Comparison of ENCODE assay signal across 8 cellular contexts in the genomic region with DNA sequence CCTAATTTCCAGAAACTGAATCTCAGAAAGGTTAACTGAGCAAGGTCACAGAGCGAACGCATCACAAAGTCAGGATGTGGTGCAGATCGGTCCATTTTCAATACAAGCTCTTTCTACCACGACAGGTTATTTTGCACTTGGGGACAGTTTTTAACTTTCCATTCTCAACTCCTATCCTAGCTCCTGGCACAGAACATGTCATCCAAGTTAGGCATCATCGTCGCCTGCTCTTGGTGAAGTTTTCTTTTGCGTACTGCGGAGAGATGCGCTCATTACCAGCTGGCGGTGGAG. TPM values are rescaled to one million over a fixed set of nuclear protein-coding genes. Genes with fewer than 3 reads are reported as not detected.
DNase-seq lines count a peak whose midpoint lies in the region; ATAC-seq and TF ChIP-seq lines count a peak whose summit lies in the region.

No MANE protein-coding gene starts in this region.

- H3K27me3 ChIP-seq in left lung, result no peaks in the 10 kb centered on the region

- ATAC-seq in activated CD8-positive, alpha-beta T cell treated with anti-CD3 and anti-CD28 coated beads, Interleukin-2, amount 10 ng/mL, durations not matched to agents 7 days and 5 days, result peak; percentile 8
- ATAC-seq in activated CD8-positive, alpha-beta T cell treated with anti-CD3 and anti-CD28 coated beads for 36 hours, result no peak
- ATAC-seq in WTC11 (no peak), left lung (peak; percentile 2), GM21528 (IDR thresholded peaks at IDR 0.05; ENCODE audit: low FRiP score, unreplicated experiment) (no peak), GM19467 (IDR thresholded peaks at IDR 0.05; ENCODE audit: unreplicated experiment) (no peak)

- TF ChIP-seq CTCF in activated CD8-positive, alpha-beta T cell treated with anti-CD3 and anti-CD28 coated beads for 36 hours (IDR thresholded peaks at IDR 0.05), result no peak
- no peak for TF ChIP-seq CTCF in WTC11 (IDR thresholded peaks at IDR 0.05)
- no peak for TF ChIP-seq CTCF in left lung (IDR thresholded peaks at IDR 0.05)

- H3K9me3 Mint-ChIP-seq in activated CD8-positive, alpha-beta T cell treated with anti-CD3 and anti-CD28 coated beads, Interleukin-2, amount 10 ng/mL, durations not matched to agents 7 days and 5 days (ENCODE audit: insufficient read depth), result no peaks in the 10 kb centered on the region
- H3K9me3 Mint-ChIP-seq in activated CD8-positive, alpha-beta T cell treated with anti-CD3 and anti-CD28 coated beads for 36 hours, result no peaks in the 10 kb centered on the region
- no peaks in the 10 kb centered on the region for H3K9me3 Mint-ChIP-seq in WTC11

- no peak overlapping the region for H3K4me3 Mint-ChIP-seq in activated CD8-positive, alpha-beta T cell treated with anti-CD3 and anti-CD28 coated beads, Interleukin-2, amount 10 ng/mL, durations not matched to agents 7 days and 5 days
- no peak overlapping the region for H3K4me3 Mint-ChIP-seq in activated CD8-positive, alpha-beta T cell treated with anti-CD3 and anti-CD28 coated beads for 36 hours
- H3K4me3 Mint-ChIP-seq in WTC11, result no peak overlapping the region

- H3K9me3 ChIP-seq in left lung, result no peaks in the 10 kb centered on the region

- POLR2A ChIA-PET in activated CD8-positive, alpha-beta T cell treated with anti-CD3 and anti-CD28 coated beads, Interleukin-2, amount 10 ng/mL, durations not matched to agents 7 days and 5 days (lab: Charles Lee), result interaction anchor here (0.5 to 3.2 kb wide), 30 partner anchors 10 to 427 kb away, joined by 3 to 27 read pairs (median 4); a partner anchor contains a TSS
- POLR2A ChIA-PET in activated CD8-positive, alpha-beta T cell treated with anti-CD3 and anti-CD28 coated beads for 36 hours (lab: Charles Lee), result interaction anchor here (0.6 to 4.9 kb wide), 52 partner anchors 9 to 773 kb away, joined by 3 to 83 read pairs (median 4); a partner anchor contains a TSS
- POLR2A ChIA-PET in WTC11 (lab: Charles Lee), result interaction anchor here (0.6 to 2.4 kb wide), 10 partner anchors 12 to 155 kb away, joined by 3 to 14 read pairs (median 4); a partner anchor contains a TSS

- H3K36me3 ChIP-seq in left lung, result peaks cover 0 to 8% of the 10 kb centered on the region in 2 donors
- H3K36me3 ChIP-seq in urinary bladder (ENCODE audit: insufficient read depth), result no peaks in the 10 kb centered on the region

- peaks cover 26% of the 10 kb centered on the region for H3K4me1 Mint-ChIP-seq in activated CD8-positive, alpha-beta T cell treated with anti-CD3 and anti-CD28 coated beads, Interleukin-2, amount 10 ng/mL, durations not matched to agents 7 days and 5 days (ENCODE audit: low read depth)
- peaks cover 18% of the 10 kb centered on the region for H3K4me1 Mint-ChIP-seq in activated CD8-positive, alpha-beta T cell treated with anti-CD3 and anti-CD28 coated beads for 36 hours (ENCODE audit: low read depth)
- H3K4me1 Mint-ChIP-seq in WTC11, result peaks cover 23% of the 10 kb centered on the region

- H3K4me1 ChIP-seq in left lung (peaks cover 9 to 48% of the 10 kb centered on the region in 2 donors), urinary bladder (ENCODE audit: insufficient read depth) (no peaks in the 10 kb centered on the region)

- no peak overlapping the region for H3K27ac Mint-ChIP-seq in activated CD8-positive, alpha-beta T cell treated with anti-CD3 and anti-CD28 coated beads, Interleukin-2, amount 10 ng/mL, durations not matched to agents 7 days and 5 days
- no peak overlapping the region for H3K27ac Mint-ChIP-seq in activated CD8-positive, alpha-beta T cell treated with anti-CD3 and anti-CD28 coated beads for 36 hours
- H3K27ac Mint-ChIP-seq in WTC11, result no peak overlapping the region

- H3K27ac ChIP-seq in left lung (peak overlapping the region; percentile 88 to 95), urinary bladder (ENCODE audit: low read depth) (peak overlapping the region; percentile 51)

- H3K27me3 Mint-ChIP-seq in activated CD8-positive, alpha-beta T cell treated with anti-CD3 and anti-CD28 coated beads, Interleukin-2, amount 10 ng/mL, durations not matched to agents 7 days and 5 days (ENCODE audit: low read depth), result no peaks in the 10 kb centered on the region
- H3K27me3 Mint-ChIP-seq in activated CD8-positive, alpha-beta T cell treated with anti-CD3 and anti-CD28 coated beads for 36 hours, result no peaks in the 10 kb centered on the region
- no peaks in the 10 kb centered on the region for H3K27me3 Mint-ChIP-seq in WTC11 (ENCODE audit: low read depth)

- DNase-seq in activated CD8-positive, alpha-beta T cell treated with anti-CD3 and anti-CD28 coated beads, Interleukin-2, amount 10 ng/mL, durations not matched to agents 7 days and 5 days, result no peak
- DNase-seq in activated CD8-positive, alpha-beta T cell treated with anti-CD3 and anti-CD28 coated beads for 36 hours, result no peak
- DNase-seq in WTC11 (ENCODE audit: low spot score) (no peak), left lung (no peak), CD1c-positive myeloid dendritic cell (ENCODE audit: extremely low spot score) (no peak)

- intact Hi-C loops in activated CD8-positive, alpha-beta T cell treated with anti-CD3 and anti-CD28 coated beads for 36 hours (cut with micrococcal nuclease), result loop anchor here (5.0 kb wide), 3 partner anchors 117 to 137 kb away; a partner anchor contains a TSS
- intact Hi-C loops in left lung (cut with DNase I), result no loop called here

- H3K4me3 ChIP-seq in left lung (peak overlapping the region; percentile 66 to 77), urinary bladder (ENCODE audit: low read depth, low read length) (peak overlapping the region; percentile 34)

- WGBS in urinary bladder, result under 1% methylated on average over 10 of the region's 10 CpGs

- CTCF ChIA-PET in activated CD8-positive, alpha-beta T cell treated with anti-CD3 and anti-CD28 coated beads, Interleukin-2, amount 10 ng/mL, durations not matched to agents 7 days and 5 days (lab: Charles Lee), result interaction anchor here (0.7 to 8.8 kb wide), 15 partner anchors 13 to 243 kb away, joined by 3 to 78 read pairs (median 4); a partner anchor contains a TSS
- CTCF ChIA-PET in activated CD8-positive, alpha-beta T cell treated with anti-CD3 and anti-CD28 coated beads for 36 hours (lab: Charles Lee), result interaction anchor here (0.9 to 8.8 kb wide), 9 partner anchors 11 to 274 kb away, joined by 3 to 62 read pairs (median 4); a partner anchor contains a TSS
- CTCF ChIA-PET in WTC11 (lab: Charles Lee), result interaction anchor here (0.7 to 2.6 kb wide), 13 partner anchors 12 to 274 kb away, joined by 3 to 19 read pairs (median 4); a partner anchor contains a TSS

- peaks cover 32% of the 10 kb centered on the region for H3K36me3 Mint-ChIP-seq in activated CD8-positive, alpha-beta T cell treated with anti-CD3 and anti-CD28 coated beads, Interleukin-2, amount 10 ng/mL, durations not matched to agents 7 days and 5 days (ENCODE audit: low read depth)
- peaks cover 2% of the 10 kb centered on the region for H3K36me3 Mint-ChIP-seq in activated CD8-positive, alpha-beta T cell treated with anti-CD3 and anti-CD28 coated beads for 36 hours (ENCODE audit: low read depth)
- peaks cover 8% of the 10 kb centered on the region for H3K36me3 Mint-ChIP-seq in WTC11

TF ChIP-seq in WTC11, 78 proteins besides CTCF, POLR2A, EP300 and RAD21:
- TF ChIP-seq, protein P1, sequence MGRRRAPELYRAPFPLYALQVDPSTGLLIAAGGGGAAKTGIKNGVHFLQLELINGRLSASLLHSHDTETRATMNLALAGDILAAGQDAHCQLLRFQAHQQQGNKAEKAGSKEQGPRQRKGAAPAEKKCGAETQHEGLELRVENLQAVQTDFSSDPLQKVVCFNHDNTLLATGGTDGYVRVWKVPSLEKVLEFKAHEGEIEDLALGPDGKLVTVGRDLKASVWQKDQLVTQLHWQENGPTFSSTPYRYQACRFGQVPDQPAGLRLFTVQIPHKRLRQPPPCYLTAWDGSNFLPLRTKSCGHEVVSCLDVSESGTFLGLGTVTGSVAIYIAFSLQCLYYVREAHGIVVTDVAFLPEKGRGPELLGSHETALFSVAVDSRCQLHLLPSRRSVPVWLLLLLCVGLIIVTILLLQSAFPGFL (CRISPR knock-in tag; IDR thresholded peaks at IDR 0.05; ENCODE audit: borderline replicate concordance), result 0 out of 2 replicates have a peak, but pooled peaks have one; percentile 5
- TF ChIP-seq FOXP1 (CRISPR knock-in tag; IDR thresholded peaks at IDR 0.05; ENCODE audit: borderline replicate concordance) (no peak), NFE2L1 (CRISPR knock-in tag; IDR thresholded peaks at IDR 0.05) (no peak)

RNA-seq across cellular contexts. Expression of a gene that starts 15.5 kb away (rescaled TPM):
- 10 to 100 TPM; 13.0 to 17.9 TPM for total RNA-seq in activated CD8-positive, alpha-beta T cell treated with anti-CD3 and anti-CD28 coated beads, Interleukin-2, amount 10 ng/mL, durations not matched to agents 7 days and 5 days
- total RNA-seq in activated CD8-positive, alpha-beta T cell treated with anti-CD3 and anti-CD28 coated beads for 36 hours, result 10 to 100 TPM; 19.2 to 23.6 TPM
- total RNA-seq in WTC11 (2021) (6.5 to 8.6 TPM (median 7.6 TPM) in 3 replicates), left lung (10 to 100 TPM; 39.0 to 45.0 TPM), urinary bladder (10.0 TPM)
- 9.1 TPM for polyA plus RNA-seq in urinary bladder

Comparison
In these comparisons a context has a peak if more than half of its experiments do, and no peak if none do; other contexts are left out.
1. ATAC-seq: peak in activated CD8-positive, alpha-beta T cell treated with anti-CD3 and anti-CD28 coated beads, Interleukin-2, amount 10 ng/mL, durations not matched to agents 7 days and 5 days (single experiment) and left lung (single experiment); none in activated CD8-positive, alpha-beta T cell treated with anti-CD3 and anti-CD28 coated beads for 36 hours (single experiment), WTC11 (single experiment), GM21528 (single experiment) and GM19467 (single experiment).